In the genomic region with DNA sequence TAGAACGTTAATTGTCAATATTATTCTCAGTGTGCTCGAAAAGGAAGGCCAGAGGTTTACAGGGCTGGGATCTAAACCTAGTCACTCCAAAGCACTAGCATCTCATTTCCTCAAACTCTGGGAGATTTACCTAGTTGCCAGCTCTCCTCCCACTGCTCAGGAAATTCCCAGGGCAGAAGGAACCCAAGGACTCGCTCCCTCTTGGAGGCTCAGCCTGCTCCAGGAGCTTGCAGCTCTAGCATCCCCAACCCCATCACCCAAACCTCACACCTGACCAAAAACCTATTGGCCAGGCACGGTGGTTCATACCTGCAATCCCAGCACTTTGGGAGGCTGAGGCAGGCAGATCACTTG, we compare ENCODE assay signal across 1 cellular context.
TF ChIP-seq lines count a peak whose summit lies in the region.

No MANE protein-coding gene starts in this region.

TF ChIP-seq in liver, 16 proteins besides CTCF, POLR2A, EP300 and RAD21 (continued from another document):
- TF ChIP-seq, protein P1, sequence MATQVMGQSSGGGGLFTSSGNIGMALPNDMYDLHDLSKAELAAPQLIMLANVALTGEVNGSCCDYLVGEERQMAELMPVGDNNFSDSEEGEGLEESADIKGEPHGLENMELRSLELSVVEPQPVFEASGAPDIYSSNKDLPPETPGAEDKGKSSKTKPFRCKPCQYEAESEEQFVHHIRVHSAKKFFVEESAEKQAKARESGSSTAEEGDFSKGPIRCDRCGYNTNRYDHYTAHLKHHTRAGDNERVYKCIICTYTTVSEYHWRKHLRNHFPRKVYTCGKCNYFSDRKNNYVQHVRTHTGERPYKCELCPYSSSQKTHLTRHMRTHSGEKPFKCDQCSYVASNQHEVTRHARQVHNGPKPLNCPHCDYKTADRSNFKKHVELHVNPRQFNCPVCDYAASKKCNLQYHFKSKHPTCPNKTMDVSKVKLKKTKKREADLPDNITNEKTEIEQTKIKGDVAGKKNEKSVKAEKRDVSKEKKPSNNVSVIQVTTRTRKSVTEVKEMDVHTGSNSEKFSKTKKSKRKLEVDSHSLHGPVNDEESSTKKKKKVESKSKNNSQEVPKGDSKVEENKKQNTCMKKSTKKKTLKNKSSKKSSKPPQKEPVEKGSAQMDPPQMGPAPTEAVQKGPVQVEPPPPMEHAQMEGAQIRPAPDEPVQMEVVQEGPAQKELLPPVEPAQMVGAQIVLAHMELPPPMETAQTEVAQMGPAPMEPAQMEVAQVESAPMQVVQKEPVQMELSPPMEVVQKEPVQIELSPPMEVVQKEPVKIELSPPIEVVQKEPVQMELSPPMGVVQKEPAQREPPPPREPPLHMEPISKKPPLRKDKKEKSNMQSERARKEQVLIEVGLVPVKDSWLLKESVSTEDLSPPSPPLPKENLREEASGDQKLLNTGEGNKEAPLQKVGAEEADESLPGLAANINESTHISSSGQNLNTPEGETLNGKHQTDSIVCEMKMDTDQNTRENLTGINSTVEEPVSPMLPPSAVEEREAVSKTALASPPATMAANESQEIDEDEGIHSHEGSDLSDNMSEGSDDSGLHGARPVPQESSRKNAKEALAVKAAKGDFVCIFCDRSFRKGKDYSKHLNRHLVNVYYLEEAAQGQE (IDR thresholded peaks at IDR 0.05): no peak
- no peak for TF ChIP-seq RXRA (IDR thresholded peaks at IDR 0.05)
- TF ChIP-seq EGR1 (IDR thresholded peaks at IDR 0.05; ENCODE audit: low read depth in 2 of 2): no peak
